In the genomic region with DNA sequence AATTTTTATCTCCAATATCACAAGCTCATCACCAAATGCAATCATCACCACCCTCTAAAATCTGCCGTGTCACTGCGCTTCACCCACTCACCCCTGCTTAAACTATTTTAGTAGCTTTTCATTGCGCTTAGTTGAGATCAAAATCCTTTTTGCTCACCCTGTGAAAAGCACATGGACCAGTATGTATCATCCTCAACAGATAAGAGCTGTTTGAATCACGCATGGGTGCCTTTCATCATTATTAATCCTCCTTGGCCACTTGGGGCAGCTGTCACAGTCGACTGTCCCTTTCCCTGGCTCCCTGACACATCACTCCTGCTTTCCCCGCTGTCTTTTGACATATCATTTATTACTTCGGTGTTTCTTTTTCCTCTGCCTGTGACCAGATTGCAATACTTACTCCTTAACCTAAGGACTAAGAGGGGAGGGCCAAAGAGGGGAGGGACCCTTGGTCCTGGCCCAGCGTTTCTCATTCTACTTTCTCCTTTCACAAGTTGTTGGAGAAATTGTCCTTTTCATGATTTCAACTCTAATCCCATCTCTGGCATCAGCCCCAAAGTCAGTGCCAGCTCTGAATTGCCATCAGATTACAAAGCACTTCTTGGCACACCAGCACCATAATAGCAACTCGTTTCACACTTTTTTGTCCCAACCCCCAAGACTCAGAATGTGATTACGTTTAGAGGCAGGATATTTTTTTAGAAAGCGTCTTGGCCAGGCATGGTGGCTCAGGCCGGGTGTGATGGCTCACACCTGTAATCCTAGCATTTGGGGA, we compare ENCODE assay signal across 13 cellular contexts. TPM values are rescaled to one million over a fixed set of nuclear protein-coding genes. Genes with fewer than 3 reads are reported as not detected.
DNase-seq lines count a peak whose midpoint lies in the region; ATAC-seq, FAIRE-seq and TF ChIP-seq lines count a peak whose summit lies in the region.
"Had no signal": no experiment of that assay in that cellular context is flagged by ENCODE, and none has a peak within 500 bp of the region (broad histone marks: within the 10 kb centered on the region; RNA-seq: fewer than 3 reads in every experiment).

No MANE protein-coding gene starts in this region.

- no peak overlapping the region for H3K4me2 ChIP-seq in endothelial cell of umbilical vein (ENCODE audit: insufficient read depth, low read length)

- H3K9me3 Mint-ChIP-seq in activated CD4-positive, alpha-beta T cell treated with anti-CD3 and anti-CD28 coated beads for 36 hours (ENCODE audit: low read depth) = no peaks in the 10 kb centered on the region
- H3K9me3 Mint-ChIP-seq: activated CD4-positive, alpha-beta memory T cell treated with anti-CD3 and anti-CD28 coated beads for 36 hours; naive B cell had no signal

- TF ChIP-seq CTCF in endothelial cell of umbilical vein (IDR thresholded peaks at IDR 0.05; ENCODE audit: extremely low read depth in 1 of 2, insufficient read depth in 1 of 2, low read depth in 1 of 2, low read length in 2 of 2) = peak in 1 of 2 donors; percentile 4
- no peak for TF ChIP-seq CTCF in sigmoid colon (IDR thresholded peaks at IDR 0.05)

- no peak overlapping the region for H3K4me3 Mint-ChIP-seq in activated CD4-positive, alpha-beta T cell treated with anti-CD3 and anti-CD28 coated beads for 36 hours
- H3K4me3 Mint-ChIP-seq: activated CD4-positive, alpha-beta memory T cell treated with anti-CD3 and anti-CD28 coated beads for 36 hours had no signal

- POLR2A ChIA-PET in activated CD4-positive, alpha-beta T cell treated with anti-CD3 and anti-CD28 coated beads for 36 hours (lab: Charles Lee) = interaction anchor here (0.6 kb wide), 1 partner anchor 235 kb away, joined by 4 read pairs; no protein-coding TSS in a partner anchor
- POLR2A ChIA-PET in endothelial cell of umbilical vein (lab: Charles Lee) = interaction anchor here (0.6 kb wide), 1 partner anchor 389 kb away, joined by 3 read pairs; no protein-coding TSS in a partner anchor

- no peaks in the 10 kb centered on the region for H3K4me1 ChIP-seq in endothelial cell of umbilical vein (ENCODE audit: control insufficient read depth, extremely low read depth, insufficient read depth, low read length)
- H3K4me1 ChIP-seq in sigmoid colon = no peaks in the 10 kb centered on the region
- H3K4me1 ChIP-seq in effector memory CD4-positive, alpha-beta T cell (ENCODE audit: control insufficient read depth, insufficient read depth, low read length, poor library complexity, severe bottlenecking) = no peaks in the 10 kb centered on the region

- BruUV-seq in endothelial cell of umbilical vein (replicated peaks; lab: Mats Ljungman, UMichigan) = no TSS peak

- H3K9ac ChIP-seq in endothelial cell of umbilical vein (replicated peaks; ENCODE audit: extremely low read depth, insufficient read depth, low read length) = no peak overlapping the region

- intact Hi-C loops in activated CD4-positive, alpha-beta T cell treated with anti-CD3 and anti-CD28 coated beads for 36 hours (cut with DNase I, micrococcal nuclease) = no loop called here
- intact Hi-C loops in endothelial cell of umbilical vein (cut with micrococcal nuclease) (no loop called here), sigmoid colon (cut with DNase I) (loop anchor here (10.0 kb wide), 2 partner anchors 69 to 81 kb away; no protein-coding TSS in a partner anchor)

- H3K27ac ChIP-seq in endothelial cell of umbilical vein (ENCODE audit: insufficient read depth, low read depth, low read length) (no peak overlapping the region), sigmoid colon (no peak overlapping the region)
- H3K27ac ChIP-seq in effector memory CD4-positive, alpha-beta T cell (ENCODE audit: insufficient read depth, low read length, poor library complexity, severe bottlenecking) = no peak overlapping the region
- H3K27ac ChIP-seq: heart right ventricle had no signal

- H3K9me1 ChIP-seq in endothelial cell of umbilical vein (replicated peaks; ENCODE audit: control insufficient read depth, extremely low read depth, insufficient read depth, low read length) = no peaks in the 10 kb centered on the region

- H3K9me3 ChIP-seq in endothelial cell of umbilical vein (replicated peaks; ENCODE audit: control insufficient read depth, insufficient read depth, low read length) (no peaks in the 10 kb centered on the region), sigmoid colon (no peaks in the 10 kb centered on the region)
- H3K9me3 ChIP-seq in effector memory CD4-positive, alpha-beta T cell (ENCODE audit: control insufficient read depth, low read length) = no peaks in the 10 kb centered on the region
- H3K9me3 ChIP-seq: HAP-1, heart right ventricle had no signal

- no peaks in the 10 kb centered on the region for H3K27me3 Mint-ChIP-seq in activated CD4-positive, alpha-beta T cell treated with anti-CD3 and anti-CD28 coated beads for 36 hours

- WGBS in sigmoid colon, 2 donors = 44 to 60% methylated on average over 12 of the region's 12 CpGs

- TF ChIP-seq EP300 in sigmoid colon (IDR thresholded peaks at IDR 0.05) = no peak

- CTCF ChIA-PET in activated CD4-positive, alpha-beta T cell treated with anti-CD3 and anti-CD28 coated beads for 36 hours (lab: Charles Lee) = interaction anchor here (0.6 to 2.6 kb wide), 20 partner anchors 9 to 236 kb away, joined by 3 to 16 read pairs (median 5); a partner anchor contains a TSS
- CTCF ChIA-PET in endothelial cell of umbilical vein (lab: Charles Lee) = interaction anchor here (0.6 to 8.6 kb wide), 11 partner anchors 8 to 216 kb away, joined by 3 to 121 read pairs (median 4); a partner anchor contains a TSS

- H2AFZ ChIP-seq in endothelial cell of umbilical vein (ENCODE audit: low read depth, low read length) = peak overlapping the region; percentile 18

- no peak for TF ChIP-seq POLR2A in endothelial cell of umbilical vein (IDR thresholded peaks at IDR 0.05; ENCODE audit: low read depth, low read length)
- TF ChIP-seq POLR2A in sigmoid colon (IDR thresholded peaks at IDR 0.05) = no peak

- H3K4me3 ChIP-seq in endothelial cell of umbilical vein (replicated peaks in 1 of 3; ENCODE audit: insufficient read depth in 1 of 3, low read depth in 1 of 3, low read length in 3 of 3) (no peak overlapping the region), sigmoid colon (no peak overlapping the region)
- no peak overlapping the region for H3K4me3 ChIP-seq in effector memory CD4-positive, alpha-beta T cell (ENCODE audit: insufficient read depth, low read depth, low read length, poor library complexity, severe bottlenecking)
- H3K4me3 ChIP-seq: HAP-1, heart right ventricle had no signal

- H3K36me3 ChIP-seq in endothelial cell of umbilical vein (ENCODE audit: control insufficient read depth in 2 of 2, extremely low read depth in 1 of 2, insufficient read depth in 2 of 2, low read length in 2 of 2) (no peaks in the 10 kb centered on the region), sigmoid colon (no peaks in the 10 kb centered on the region)
- no peaks in the 10 kb centered on the region for H3K36me3 ChIP-seq in effector memory CD4-positive, alpha-beta T cell (ENCODE audit: control insufficient read depth, insufficient read depth, low read length)
- H3K36me3 ChIP-seq: HAP-1, heart right ventricle had no signal

- H3K27me3 ChIP-seq in endothelial cell of umbilical vein (ENCODE audit: control insufficient read depth in 2 of 2, insufficient read depth in 2 of 2, low read length in 2 of 2) (peaks cover 0 to 6% of the 10 kb centered on the region in 2 experiments), sigmoid colon (peaks cover 0 to 5% (median 0%) of the 10 kb centered on the region in 3 donors)
- no peaks in the 10 kb centered on the region for H3K27me3 ChIP-seq in effector memory CD4-positive, alpha-beta T cell (replicated peaks; ENCODE audit: control insufficient read depth, insufficient read depth, low read length, poor library complexity, severe bottlenecking)

- ATAC-seq in activated CD4-positive, alpha-beta T cell treated with anti-CD3 and anti-CD28 coated beads for 36 hours = peak; percentile 72

- dilution Hi-C loops in endothelial cell of umbilical vein (cut with MboI; ENCODE audit: extremely low pct_ligation_motif_present, low sequenced_read_pairs) = no loop called here

- FAIRE-seq in endothelial cell of umbilical vein (lab: Jason Lieb, UNC) = no peak

- DNase-seq in activated CD4-positive, alpha-beta T cell treated with anti-CD3 and anti-CD28 coated beads for 36 hours = no peak
- DNase-seq in activated CD4-positive, alpha-beta T cell treated with anti-CD3 and anti-CD28 coated beads for 48 hours = no peak
- DNase-seq in OCI-M1 (lab: John Stamatoyannopoulos, UW) (peak; percentile 69), endothelial cell of umbilical vein (ENCODE audit: low read depth, low spot score) (no peak), sigmoid colon (peak; percentile 32), NCI-H2196 (lab: John Stamatoyannopoulos, UW; ENCODE audit: unreplicated experiment) (no peak), AG20443 (ENCODE audit: low spot score) (no peak)
- DNase-seq in effector memory CD4-positive, alpha-beta T cell = no peak
- DNase-seq: activated CD4-positive, alpha-beta memory T cell treated with anti-CD3 and anti-CD28 coated beads for 36 hours; CD4-positive, CD25-positive, alpha-beta regulatory T cell; heart right ventricle; naive B cell had no signal

- no peaks in the 10 kb centered on the region for H3K79me2 ChIP-seq in endothelial cell of umbilical vein (ENCODE audit: control insufficient read depth, insufficient read depth, low read length)

- H3K36me3 Mint-ChIP-seq in activated CD4-positive, alpha-beta T cell treated with anti-CD3 and anti-CD28 coated beads for 36 hours (ENCODE audit: low read depth) = no peaks in the 10 kb centered on the region
- H3K36me3 Mint-ChIP-seq: activated CD4-positive, alpha-beta memory T cell treated with anti-CD3 and anti-CD28 coated beads for 36 hours; CD4-positive, CD25-positive, alpha-beta regulatory T cell had no signal

- H3K27ac Mint-ChIP-seq in activated CD4-positive, alpha-beta T cell treated with anti-CD3 and anti-CD28 coated beads for 36 hours = no peak overlapping the region
- H3K27ac Mint-ChIP-seq: activated CD4-positive, alpha-beta memory T cell treated with anti-CD3 and anti-CD28 coated beads for 36 hours; CD4-positive, CD25-positive, alpha-beta regulatory T cell had no signal

- no peaks in the 10 kb centered on the region for H4K20me1 ChIP-seq in endothelial cell of umbilical vein (replicated peaks; ENCODE audit: control insufficient read depth, extremely low read depth, insufficient read depth, low read length)

- peaks cover 3% of the 10 kb centered on the region for H3K4me1 Mint-ChIP-seq in activated CD4-positive, alpha-beta T cell treated with anti-CD3 and anti-CD28 coated beads for 36 hours

RNA-seq across cellular contexts. Expression of a gene that starts 8.6 kb away (rescaled TPM):
- 10 to 100 TPM; 37.3 to 46.2 TPM for total RNA-seq in activated CD4-positive, alpha-beta T cell treated with anti-CD3 and anti-CD28 coated beads for 36 hours
- 17.8 and 19.2 TPM in 2 replicates for total RNA-seq in endothelial cell of umbilical vein
- 1.8 and 2.0 TPM in 2 replicates for polyA plus RNA-seq in endothelial cell of umbilical vein
- polyA plus RNA-seq in endothelial cell of umbilical vein (2011; cell fraction: cytosol; rRNA removed) = 1.2 and 1.7 TPM in 2 replicates
- 9.3 and 13.0 TPM in 2 replicates for polyA plus RNA-seq in endothelial cell of umbilical vein (2011; cell fraction: nucleus; rRNA removed)
- polyA plus RNA-seq in endothelial cell of umbilical vein (2012) = 6.6 and 13.4 TPM in 2 replicates
- 4.9 and 9.7 TPM in 2 replicates for polyA minus RNA-seq in endothelial cell of umbilical vein
- 4.9 TPM for polyA minus RNA-seq in endothelial cell of umbilical vein (2011; cell fraction: cytosol; rRNA and poly(A)+ RNA removed)
- polyA minus RNA-seq in endothelial cell of umbilical vein (2011; cell fraction: nucleus; rRNA and poly(A)+ RNA removed) = 22.5 and 24.4 TPM in 2 replicates
- total RNA-seq in sigmoid colon = 10 to 100 TPM in 1 of 4 donors, 1 to 10 TPM in 3; 6.1 to 11.6 (median 8.5) TPM
- polyA plus RNA-seq in sigmoid colon = 10 to 100 TPM in 1 of 3 donors, 1 to 10 TPM in 2; 5.5 to 19.4 (median 6.0) TPM

RNA-seq across cellular contexts. Expression of a gene that starts 29.5 kb away (rescaled TPM):
- total RNA-seq in activated CD4-positive, alpha-beta T cell treated with anti-CD3 and anti-CD28 coated beads for 36 hours = 1 to 10 TPM; 3.5 to 5.6 TPM
- total RNA-seq in endothelial cell of umbilical vein (39.2 and 53.4 TPM in 2 replicates), sigmoid colon (10 to 100 TPM in 3 of 4 donors, 1 to 10 TPM in 1; 6.8 to 19.9 (median 10.5) TPM)
- polyA plus RNA-seq in endothelial cell of umbilical vein (165 and 185 TPM in 2 replicates), sigmoid colon (10 to 100 TPM in 1 of 3 donors, 1 to 10 TPM in 2; 2.4 to 11.4 (median 9.0) TPM)
- polyA plus RNA-seq in endothelial cell of umbilical vein (2011; cell fraction: cytosol; rRNA removed) = 106 and 108 TPM in 2 replicates
- polyA plus RNA-seq in endothelial cell of umbilical vein (2011; cell fraction: nucleus; rRNA removed) = 35.2 TPM in 2 replicates
- 15.7 and 18.9 TPM in 2 replicates for polyA plus RNA-seq in endothelial cell of umbilical vein (2012)
- polyA minus RNA-seq in endothelial cell of umbilical vein = 17.3 and 23.4 TPM in 2 replicates
- not detected for polyA minus RNA-seq in endothelial cell of umbilical vein (2011; cell fraction: cytosol; rRNA and poly(A)+ RNA removed)
- 9.3 and 9.6 TPM in 2 replicates for polyA minus RNA-seq in endothelial cell of umbilical vein (2011; cell fraction: nucleus; rRNA and poly(A)+ RNA removed)
- polyA plus RNA-seq: CD4-positive, CD25-positive, alpha-beta regulatory T cell had no signal

RNA-seq across cellular contexts. Expression of a gene that starts 32.0 kb away (rescaled TPM):
- 10 to 100 TPM; 64.7 to 79.8 TPM for total RNA-seq in activated CD4-positive, alpha-beta T cell treated with anti-CD3 and anti-CD28 coated beads for 36 hours
- 119 TPM in 2 replicates for total RNA-seq in endothelial cell of umbilical vein
- polyA plus RNA-seq in endothelial cell of umbilical vein = 267 and 363 TPM in 2 replicates
- 122 and 161 TPM in 2 replicates for polyA plus RNA-seq in endothelial cell of umbilical vein (2011; cell fraction: cytosol; rRNA removed)
- 57.9 and 63.9 TPM in 2 replicates for polyA plus RNA-seq in endothelial cell of umbilical vein (2011; cell fraction: nucleus; rRNA removed)
- polyA plus RNA-seq in endothelial cell of umbilical vein (2012) = 75.5 and 87.5 TPM in 2 replicates
- 44.0 and 54.0 TPM in 2 replicates for polyA minus RNA-seq in endothelial cell of umbilical vein
- 158 TPM for polyA minus RNA-seq in endothelial cell of umbilical vein (2011; cell fraction: cytosol; rRNA and poly(A)+ RNA removed)
- polyA minus RNA-seq in endothelial cell of umbilical vein (2011; cell fraction: nucleus; rRNA and poly(A)+ RNA removed) = 14.4 and 33.0 TPM in 2 replicates
- total RNA-seq in sigmoid colon = 100 to 1,000 TPM in 3 of 4 donors, 10 to 100 TPM in 1; 92.4 to 206 (median 106) TPM
- polyA plus RNA-seq in sigmoid colon = 100 to 1,000 TPM in 2 of 3 donors, 10 to 100 TPM in 1; 99.4 to 148 (median 138) TPM

RNA-seq across cellular contexts. Expression of a gene that starts 32.4 kb away (rescaled TPM):
- total RNA-seq in activated CD4-positive, alpha-beta T cell treated with anti-CD3 and anti-CD28 coated beads for 36 hours = 10 to 100 TPM; 12.5 to 12.6 TPM
- total RNA-seq in endothelial cell of umbilical vein (16.8 and 18.1 TPM in 2 replicates), sigmoid colon (10 to 100 TPM in 2 of 4 donors, 1 to 10 TPM in 2; 7.1 to 14.4 (median 10.7) TPM)
- polyA plus RNA-seq in endothelial cell of umbilical vein (7.7 and 9.4 TPM in 2 replicates), sigmoid colon (1 to 10 TPM; 4.2 to 8.6 (median 4.6) TPM)
- polyA plus RNA-seq in endothelial cell of umbilical vein (2011; cell fraction: cytosol; rRNA removed) = 6.9 and 7.5 TPM in 2 replicates
- polyA plus RNA-seq in endothelial cell of umbilical vein (2011; cell fraction: nucleus; rRNA removed) = 13.0 and 15.9 TPM in 2 replicates
- polyA plus RNA-seq in endothelial cell of umbilical vein (2012) = 8.4 and 9.9 TPM in 2 replicates
- 8.3 and 15.0 TPM in 2 replicates for polyA minus RNA-seq in endothelial cell of umbilical vein
- polyA minus RNA-seq in endothelial cell of umbilical vein (2011; cell fraction: cytosol; rRNA and poly(A)+ RNA removed) = 9.1 TPM
- polyA minus RNA-seq in endothelial cell of umbilical vein (2011; cell fraction: nucleus; rRNA and poly(A)+ RNA removed) = 7.2 and 8.7 TPM in 2 replicates

Comparison
In these comparisons a context has a peak if more than half of its experiments do, and no peak if none do; other contexts are left out.
1. DNase-seq: peak in OCI-M1 (single experiment) and sigmoid colon (single experiment); none in activated CD4-positive, alpha-beta T cell treated with anti-CD3 and anti-CD28 coated beads for 36 hours (single experiment), activated CD4-positive, alpha-beta T cell treated with anti-CD3 and anti-CD28 coated beads for 48 hours (single experiment), endothelial cell of umbilical vein (single experiment), effector memory CD4-positive, alpha-beta T cell (0 of 3), NCI-H2196 (single experiment) and AG20443 (single experiment).